In the genomic region with DNA sequence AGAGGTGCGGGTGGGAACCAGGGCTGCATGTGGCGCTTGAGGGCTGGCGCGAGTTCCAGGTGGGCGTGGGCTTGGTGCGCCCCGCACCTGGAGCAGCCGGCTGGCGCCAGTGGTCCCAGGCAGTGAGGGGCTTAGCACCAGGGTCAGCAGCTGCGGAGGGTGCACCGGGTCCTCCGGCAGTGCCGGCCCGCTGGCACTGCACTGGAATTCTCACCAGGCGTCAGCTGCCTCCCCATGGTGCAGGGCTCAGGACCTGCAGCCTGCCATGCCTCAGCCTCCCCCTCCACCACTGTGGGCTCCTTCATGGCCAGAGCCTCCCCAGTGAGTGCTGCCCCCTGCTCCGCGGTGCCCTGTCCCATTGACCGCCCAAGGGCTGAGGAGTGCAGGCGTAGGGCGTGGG, we compare ENCODE assay signal across 22 cellular contexts.
"Had no signal": no experiment of that assay in that cellular context is flagged by ENCODE, and none has a peak within 500 bp of the region (broad histone marks: within the 10 kb centered on the region; RNA-seq: fewer than 3 reads in every experiment).

No MANE protein-coding gene starts in this region.

- DNase-seq: cerebellar nuclear complex; dorsolateral prefrontal cortex; effector CD4-positive, alpha-beta T cell; head of caudate nucleus; left cardiac atrium; mammary epithelial cell; mesendoderm; naive thymus-derived CD8-positive, alpha-beta T cell; nephron progenitor cell; occipital lobe; ovary; retina; right lobe of liver; stimulated activated CD4-positive, alpha-beta T cell treated with anti-CD3 and anti-CD28 coated beads, Interleukin-2, amount 100 ng/mL, for 24 hours; stimulated activated CD4-positive, alpha-beta T cell treated with anti-CD3 and anti-CD28 coated beads, Interleukin-4, amount 100 ng/mL, for 24 hours; transverse colon had no signal

- H3K4me1 Mint-ChIP-seq: naive thymus-derived CD8-positive, alpha-beta T cell; nephron progenitor cell; stimulated activated effector memory CD8-positive, alpha-beta T cell treated with anti-CD3 and anti-CD28 coated beads, Interleukin-12 subunit alpha, Interleukin-12 subunit beta, amount 100 ng/mL, for 72 hours had no signal

- H3K27ac Mint-ChIP-seq: naive thymus-derived CD8-positive, alpha-beta T cell; nephron progenitor cell; stimulated activated effector memory CD8-positive, alpha-beta T cell treated with anti-CD3 and anti-CD28 coated beads, Interleukin-12 subunit alpha, Interleukin-12 subunit beta, amount 100 ng/mL, for 72 hours; stimulated activated naive CD8-positive, alpha-beta T cell treated with anti-CD3 and anti-CD28 coated beads, Interleukin-15, Interleukin-2, amounts not matched to agents 100 ng/mL and 50 ng/mL, for 24 hours had no signal

- H3K36me3 ChIP-seq: left lung, ovary, right lobe of liver, suprapubic skin, transverse colon, vagina had no signal

- FAIRE-seq: frontal cortex had no signal

- H3K4me3 ChIP-seq: dorsolateral prefrontal cortex, left lung, ovary, right lobe of liver, suprapubic skin, transverse colon, vagina had no signal

- H3K4me3 Mint-ChIP-seq: naive thymus-derived CD8-positive, alpha-beta T cell; nephron progenitor cell; stimulated activated effector memory CD8-positive, alpha-beta T cell treated with anti-CD3 and anti-CD28 coated beads, Interleukin-12 subunit alpha, Interleukin-12 subunit beta, amount 100 ng/mL, for 72 hours; stimulated activated naive CD8-positive, alpha-beta T cell treated with anti-CD3 and anti-CD28 coated beads, Interleukin-15, Interleukin-2, amounts not matched to agents 100 ng/mL and 50 ng/mL, for 24 hours had no signal

- H3K27ac ChIP-seq: dorsolateral prefrontal cortex, left lung, ovary, right lobe of liver, suprapubic skin, transverse colon, vagina had no signal

- ATAC-seq: left cardiac atrium; left lung; naive thymus-derived CD8-positive, alpha-beta T cell; stimulated activated effector memory CD8-positive, alpha-beta T cell treated with anti-CD3 and anti-CD28 coated beads, Interleukin-12 subunit alpha, Interleukin-12 subunit beta, amount 100 ng/mL, for 72 hours had no signal

- H3K27me3 ChIP-seq: dorsolateral prefrontal cortex, left lung, ovary, right lobe of liver, suprapubic skin, transverse colon, vagina had no signal

- H3K4me1 ChIP-seq: left lung, right lobe of liver, suprapubic skin, transverse colon, vagina had no signal

- H3K9me3 ChIP-seq: ovary, right lobe of liver, suprapubic skin, vagina had no signal

- H3K27me3 Mint-ChIP-seq: naive thymus-derived CD8-positive, alpha-beta T cell; stimulated activated naive CD8-positive, alpha-beta T cell treated with anti-CD3 and anti-CD28 coated beads, Interleukin-15, Interleukin-2, amounts not matched to agents 100 ng/mL and 50 ng/mL, for 24 hours had no signal
